15 cellular contexts compared by ENCODE assay signal in genomic region chr3:13513051-13513912, GRCh38. TPM values are rescaled to one million over a fixed set of nuclear protein-coding genes. Genes with fewer than 3 reads are reported as not detected.
DNase-seq lines count a peak whose midpoint lies in the region; ATAC-seq, FAIRE-seq and TF ChIP-seq lines count a peak whose summit lies in the region.
"Had no signal": no experiment of that assay in that cellular context is flagged by ENCODE, and none has a peak within 500 bp of the region (broad histone marks: within the 10 kb centered on the region; RNA-seq: fewer than 3 reads in every experiment).

No MANE protein-coding gene starts in this region.

- TF ChIP-seq CTCF in K562 (IDR thresholded peaks at IDR 0.05 in 2 of 3, conservative IDR thresholded peaks at IDR 0.05 in 1 of 3; ENCODE audit: insufficient read depth in 2 of 3, low read depth in 1 of 3, low read length in 3 of 3) = no peak
- TF ChIP-seq CTCF in smooth muscle cell (IDR thresholded peaks at IDR 0.05; ENCODE audit: borderline replicate concordance, insufficient read depth, poor library complexity, severe bottlenecking) = no peak

- H3K4me1 ChIP-seq in GM23248 (ENCODE audit: insufficient read depth) (peaks cover 19% of the 10 kb centered on the region), K562 (replicated peaks in 1 of 2; ENCODE audit: control insufficient read depth in 2 of 2, insufficient read depth in 2 of 2, low read length in 2 of 2) (peaks cover 0 to 16% of the 10 kb centered on the region in 2 experiments; a peak in 2 of 5 replicates), smooth muscle cell (ENCODE audit: low read depth) (peaks cover 11% of the 10 kb centered on the region)

- H3K9me3 ChIP-seq in GM23248 (ENCODE audit: low read depth) (no peaks in the 10 kb centered on the region), K562 (replicated peaks; ENCODE audit: control insufficient read depth, insufficient read depth, low read depth, low read length) (no peaks in the 10 kb centered on the region), smooth muscle cell (replicated peaks; ENCODE audit: low read depth) (no peaks in the 10 kb centered on the region)
- H3K9me3 ChIP-seq: SJSA1 had no signal

- POLR2A ChIA-PET in K562 (lab: Yijun Ruan, JAX) = interaction anchor here (2.1 kb wide), 1 partner anchor 165 kb away, joined by 7 read pairs; no protein-coding TSS in a partner anchor

- intact Hi-C loops in K562 (cut with micrococcal nuclease) = no loop called here

- ATAC-seq in K562 = no peak

- peaks cover 15% of the 10 kb centered on the region for H3F3A ChIP-seq in GM23248 (ENCODE audit: insufficient read depth)
- peaks cover 11% of the 10 kb centered on the region for H3F3A ChIP-seq in smooth muscle cell (ENCODE audit: low read depth)

- H3K79me2 ChIP-seq in GM23248 (ENCODE audit: insufficient read depth) (no peaks in the 10 kb centered on the region), K562 (ENCODE audit: control insufficient read depth, insufficient read depth, low read length) (no peaks in the 10 kb centered on the region), smooth muscle cell (ENCODE audit: low read depth) (no peaks in the 10 kb centered on the region)

- TF ChIP-seq RAD21 in K562 (CRISPR knock-in tag; conservative IDR thresholded peaks at IDR 0.05 in 1 of 2, IDR thresholded peaks at IDR 0.05 in 1 of 2) = no peak

- no peak overlapping the region; the same call in 1 of the 2 replicates for H3K4me3 ChIP-seq in GM23248
- no peak overlapping the region for H3K4me3 ChIP-seq in K562
- no peak overlapping the region for H3K4me3 ChIP-seq in smooth muscle cell
- H3K4me3 ChIP-seq: SJSA1 had no signal

- in situ Hi-C loops in GM23248 (cut with MboI) = no loop called here
- in situ Hi-C loops in K562 (cut with MboI) = no loop called here

- H4K20me1 ChIP-seq in GM23248 (ENCODE audit: insufficient read depth) = no peaks in the 10 kb centered on the region
- H4K20me1 ChIP-seq in K562 (replicated peaks; ENCODE audit: control insufficient read depth, insufficient read depth, low read length) = peaks cover 20% of the 10 kb centered on the region; the same call in 1 of the 2 replicates
- no peaks in the 10 kb centered on the region for H4K20me1 ChIP-seq in smooth muscle cell (ENCODE audit: low read depth)

- H3K9me1 ChIP-seq in K562 (ENCODE audit: control insufficient read depth, insufficient read depth, low read length) = no peaks in the 10 kb centered on the region

- CTCF ChIA-PET in K562 (lab: Yijun Ruan, JAX; ENCODE audit: low intra/inter-chr PET ratio) = no interaction called here

- H3K36me3 ChIP-seq in GM23248 (ENCODE audit: low read depth) (no peaks in the 10 kb centered on the region), K562 (ENCODE audit: control insufficient read depth, insufficient read depth, low read length) (no peaks in the 10 kb centered on the region), smooth muscle cell (ENCODE audit: low read depth) (no peaks in the 10 kb centered on the region)
- H3K36me3 ChIP-seq: SJSA1 had no signal

- 11% methylated on average over 17 to 20 of the region's 20 CpGs for WGBS in GM23248 (ENCODE audit: low coverage in 1 of 2, low lambda C conversion rate in 2 of 2, missing lambda C conversion rate in 2 of 2), 2 experiments
- WGBS in K562 (ENCODE audit: insufficient coverage, low coverage, missing lambda C conversion rate) = 18% methylated on average over 20 of the region's 20 CpGs
- 48% methylated on average over 20 of the region's 20 CpGs for WGBS in smooth muscle cell (ENCODE audit: low lambda C conversion rate)

- BruUV-seq in K562 (replicated peaks; lab: Mats Ljungman, UMichigan) = no TSS peak

- TF ChIP-seq POLR2A in K562 (conservative IDR thresholded peaks at IDR 0.05) = no peak

- H3K4me2 ChIP-seq in GM23248 (ENCODE audit: unreplicated experiment) (peak overlapping the region; percentile 74), K562 (ENCODE audit: insufficient read depth, low read length) (no peak overlapping the region), smooth muscle cell (peak overlapping the region; percentile 49)

- H2AFZ ChIP-seq in GM23248 = peak overlapping the region; percentile 58
- H2AFZ ChIP-seq in K562 (ENCODE audit: low read depth, low read length) = no peak overlapping the region
- H2AFZ ChIP-seq in smooth muscle cell (ENCODE audit: low read depth) = no peak overlapping the region

- H3K9me2 ChIP-seq in GM23248 (ENCODE audit: insufficient read depth) = no peaks in the 10 kb centered on the region

- FAIRE-seq in K562 (lab: Jason Lieb, UNC) = no peak
- FAIRE-seq: islet of Langerhans had no signal

- TF ChIP-seq EP300 in K562 (IDR thresholded peaks at IDR 0.05; ENCODE audit: low read length) = no peak

- H3K27me3 ChIP-seq in GM23248 (replicated peaks; ENCODE audit: insufficient read depth) (no peaks in the 10 kb centered on the region), K562 (ENCODE audit: control insufficient read depth in 2 of 2, insufficient read depth in 2 of 2, low read length in 2 of 2) (peaks cover 63 to 71% of the 10 kb centered on the region in 2 experiments), smooth muscle cell (ENCODE audit: low read depth) (no peaks in the 10 kb centered on the region)
- H3K27me3 ChIP-seq: SJSA1 had no signal

- H3K27ac ChIP-seq in GM23248 = peak overlapping the region; percentile 86
- no peak overlapping the region for H3K27ac ChIP-seq in K562 (ENCODE audit: extremely low read depth, low read depth, low read length)
- H3K27ac ChIP-seq in smooth muscle cell (ENCODE audit: low read depth) = peak overlapping the region; percentile 23
- H3K27ac ChIP-seq: epithelial cell of prostate, SJSA1, VCaP had no signal

- peak overlapping the region; percentile 71 for H3K9ac ChIP-seq in GM23248
- H3K9ac ChIP-seq in K562 (ENCODE audit: insufficient read depth in 1 of 2, low read depth in 2 of 2, low read length in 2 of 2) = no peak overlapping the region; a peak in 1 of 4 replicates
- peak overlapping the region; percentile 26 for H3K9ac ChIP-seq in smooth muscle cell (ENCODE audit: low read depth)

- DNase-seq in GM23248 (peak; percentile 87), K562 (ENCODE audit: extremely low read depth in 1 of 4, low spot score in 3 of 4) (no peak), islet precursor cell (peak; percentile 82), smooth muscle cell (lab: John Stamatoyannopoulos, UW; ENCODE audit: unreplicated experiment) (no peak), HCEC 1CT (no peak), NCI-H2196 treated with DMSO at 0.1 percent for 48 hours (lab: John Stamatoyannopoulos, UW; ENCODE audit: unreplicated experiment) (no peak), NCI-H748 (lab: John Stamatoyannopoulos, UW; ENCODE audit: unreplicated experiment) (no peak), NOMO-1 (lab: John Stamatoyannopoulos, UW; ENCODE audit: unreplicated experiment in 2 of 2) (no peak)
- DNase-seq: activated T-cell treated with anti-CD3 and anti-CD28 coated beads, Interleukin-2, amount 50 U/mL, for 1 hour; MV-4-11; NCI-H510A had no signal

TF ChIP-seq in K562, 482 proteins besides CTCF, POLR2A, EP300 and RAD21 (continues in another document):
- TF ChIP-seq TGIF2 (CRISPR knock-in tag; IDR thresholded peaks at IDR 0.05) (no peak), CBFA2T2 (conservative IDR thresholded peaks at IDR 0.05) (0 out of 2 replicates have a peak, but pooled peaks have one; percentile 9)

RNA-seq across cellular contexts. Expression of gene HDAC11, which starts 33.2 kb away (rescaled TPM):
- total RNA-seq in GM23248 (2014; rRNA removed; shearing (Covaris generic)) = 8.7 and 12.2 TPM in 2 replicates
- polyA plus RNA-seq in GM23248 (2016; fragmentation: Nextera tagmentation; extraction: Ambion mirVana) (11.7 and 12.1 TPM in 2 replicates), K562 (2011; rRNA removed) (4.6 and 6.4 TPM in 2 replicates), K562 (2014; fragmentation: Illumina TruSeq; extraction: Trizol) (4.5 and 4.9 TPM in 2 replicates), K562 (2014; fragmentation: Nextera tagmentation; extraction: Ambion mirVana) (1 to 10 TPM in 1 of 2 experiments, under 1 TPM in 1; 0.60 to 1.2 TPM), K562 (2014; rRNA removed) (5.0 and 7.9 TPM in 2 replicates), smooth muscle cell (14.8 and 20.2 TPM in 2 replicates)
- total RNA-seq in K562 (2011; cell fraction: chromatin; rRNA removed; ENCODE audit: low replicate concordance) = 2.7 and 8.1 TPM in 2 replicates
- total RNA-seq in K562 (2011; cell fraction: nucleolus; rRNA removed) = 7.7 and 8.8 TPM in 2 replicates
- total RNA-seq in K562 (2011; cell fraction: nucleoplasm; rRNA removed) = 5.1 and 6.9 TPM in 2 replicates
- total RNA-seq in K562 (2014; rRNA removed) (4.1 and 8.2 TPM in 2 replicates), K562 (2014; rRNA removed; fragmentation: Illumina TruSeq; extraction: Trizol) (2.5 and 3.1 TPM in 2 replicates), K562 (2015; rRNA removed; fragmentation: Illumina TruSeq; extraction: Trizol) (4.6 TPM in 2 replicates), K562 (2021) (4.6 and 6.0 TPM in 2 replicates), smooth muscle cell (7.5 and 9.6 TPM in 2 replicates)
- polyA plus RNA-seq in K562 (2011; cell fraction: cytosol; rRNA removed) = 6.6 and 7.2 TPM in 2 replicates
- polyA plus RNA-seq in K562 (2011; cell fraction: nucleus; rRNA removed) = 4.0 and 4.1 TPM in 2 replicates
- polyA plus RNA-seq in K562 (2012) = 6.2 and 9.2 TPM in 2 replicates
- polyA minus RNA-seq in K562 (2011; rRNA and poly(A)+ RNA removed) = 3.7 and 4.3 TPM in 2 replicates
- 2.7 and 3.1 TPM in 2 replicates for polyA minus RNA-seq in K562 (2011; cell fraction: cytosol; rRNA and poly(A)+ RNA removed)
- polyA minus RNA-seq in K562 (2011; cell fraction: nucleus; rRNA and poly(A)+ RNA removed) = 2.4 and 4.4 TPM in 2 replicates

RNA-seq across cellular contexts. Expression of gene FBLN2, which starts 35.6 kb away (rescaled TPM):
- total RNA-seq in GM23248 (2014; rRNA removed; shearing (Covaris generic)) = 636 and 646 TPM in 2 replicates
- 447 and 468 TPM in 2 replicates for polyA plus RNA-seq in GM23248 (2016; fragmentation: Nextera tagmentation; extraction: Ambion mirVana)
- 0.32 and 0.72 TPM in 2 replicates for total RNA-seq in K562 (2011; cell fraction: chromatin; rRNA removed; ENCODE audit: low replicate concordance)
- 0.53 and 1.5 TPM in 2 replicates for total RNA-seq in K562 (2011; cell fraction: nucleolus; rRNA removed)
- 0.15 and 0.23 TPM in 2 replicates for total RNA-seq in K562 (2011; cell fraction: nucleoplasm; rRNA removed)
- not detected in 2 replicates for total RNA-seq in K562 (2014; rRNA removed)
- not detected in 2 replicates for total RNA-seq in K562 (2014; rRNA removed; fragmentation: Illumina TruSeq; extraction: Trizol)
- total RNA-seq in K562 (2015; rRNA removed; fragmentation: Illumina TruSeq; extraction: Trizol) = not detected in 2 replicates
- 0.04 and 0.13 TPM in 2 replicates for total RNA-seq in K562 (2021)
- polyA plus RNA-seq in K562 (2011; rRNA removed) = 0.10 and 0.14 TPM in 2 replicates
- polyA plus RNA-seq in K562 (2011; cell fraction: cytosol; rRNA removed) = 0.18 and 0.64 TPM in 2 replicates
- polyA plus RNA-seq in K562 (2011; cell fraction: nucleus; rRNA removed) = 0.11 and 0.82 TPM in 2 replicates
- polyA plus RNA-seq in K562 (2012) = 0.04 and 0.08 TPM in 2 replicates
- not detected in 2 replicates for polyA plus RNA-seq in K562 (2014; fragmentation: Illumina TruSeq; extraction: Trizol)
- polyA plus RNA-seq in K562 (2014; fragmentation: Nextera tagmentation; extraction: Ambion mirVana) = not detected
- polyA plus RNA-seq in K562 (2014; rRNA removed) = 0.03 TPM in 1 of 2 replicates, not detected in the other
- polyA minus RNA-seq in K562 (2011; rRNA and poly(A)+ RNA removed) = 0.21 TPM in 1 of 2 replicates, not detected in the other
- 0.19 TPM in 1 of 2 replicates, not detected in the other for polyA minus RNA-seq in K562 (2011; cell fraction: cytosol; rRNA and poly(A)+ RNA removed)
- 0.11 and 0.13 TPM in 2 replicates for polyA minus RNA-seq in K562 (2011; cell fraction: nucleus; rRNA and poly(A)+ RNA removed)
- 159 and 178 TPM in 2 replicates for total RNA-seq in smooth muscle cell
- polyA plus RNA-seq in smooth muscle cell = 249 and 390 TPM in 2 replicates

Comparison
In these comparisons a context has a peak if more than half of its experiments do, and no peak if none do; other contexts are left out.
1. DNase-seq: peak in GM23248 (single experiment) and islet precursor cell (single experiment); none in K562 (0 of 4), smooth muscle cell (single experiment), HCEC 1CT (single experiment), NCI-H2196 treated with DMSO at 0.1 percent for 48 hours (single experiment), NCI-H748 (single experiment) and NOMO-1 (0 of 2).
2. H3K9ac ChIP-seq: peak in GM23248 (single experiment) and smooth muscle cell (single experiment); none in K562 (0 of 2).
3. RNA of gene FBLN2, which starts 35.6 kb away (total RNA-seq): 636 to 646 TPM in GM23248 and 159 to 178 TPM in smooth muscle cell; 0.04 to 1.5 TPM in K562; every median in the first group is over 10 times any median in the second.